8 cellular contexts compared by ENCODE assay signal in the genomic region with DNA sequence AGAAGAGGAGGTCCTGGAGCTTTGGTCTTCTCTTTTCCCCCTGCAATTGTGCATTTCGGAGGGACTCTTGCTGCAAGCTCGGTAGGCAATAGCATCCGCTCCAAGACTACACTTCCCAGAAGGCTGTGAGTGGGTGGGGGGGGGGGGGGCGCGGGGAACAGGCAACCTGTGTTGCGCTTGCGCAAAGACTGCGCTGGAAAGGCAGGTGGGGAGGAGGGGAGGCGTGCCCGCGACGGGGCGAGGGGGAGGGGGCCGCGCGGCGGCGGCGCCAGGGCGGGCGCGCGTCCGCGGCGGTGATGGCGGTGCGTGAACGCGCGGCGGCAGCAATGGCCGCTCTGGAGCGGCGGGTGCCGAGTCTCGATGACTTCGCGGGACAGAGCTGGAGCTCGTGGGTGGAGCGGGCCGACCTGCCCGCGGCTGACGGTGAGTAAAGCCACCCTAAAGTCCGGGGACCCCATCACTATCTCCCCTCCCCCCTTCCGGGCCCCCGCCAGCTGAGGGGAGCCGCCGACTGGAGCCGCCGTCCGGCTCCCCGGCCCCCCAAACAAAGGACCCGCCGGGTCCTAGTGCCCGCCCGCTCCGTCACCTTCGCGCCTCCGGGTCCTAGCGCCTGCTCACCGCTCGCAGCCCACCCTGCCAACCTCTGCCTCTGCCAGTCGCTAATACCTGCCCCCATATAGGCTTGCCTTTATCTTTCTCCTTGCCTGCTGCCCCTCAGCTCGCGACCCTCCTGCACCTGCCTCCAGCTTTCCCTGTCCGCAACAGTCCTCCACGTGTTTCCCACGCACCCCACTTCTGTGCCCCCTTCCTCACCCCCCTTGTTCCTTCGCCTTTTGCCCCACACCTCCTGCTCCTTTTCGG. TPM values are rescaled to one million over a fixed set of nuclear protein-coding genes. Genes with fewer than 3 reads are reported as not detected.
DNase-seq lines count a peak whose midpoint lies in the region; ATAC-seq and TF ChIP-seq lines count a peak whose summit lies in the region.

A gene with protein sequence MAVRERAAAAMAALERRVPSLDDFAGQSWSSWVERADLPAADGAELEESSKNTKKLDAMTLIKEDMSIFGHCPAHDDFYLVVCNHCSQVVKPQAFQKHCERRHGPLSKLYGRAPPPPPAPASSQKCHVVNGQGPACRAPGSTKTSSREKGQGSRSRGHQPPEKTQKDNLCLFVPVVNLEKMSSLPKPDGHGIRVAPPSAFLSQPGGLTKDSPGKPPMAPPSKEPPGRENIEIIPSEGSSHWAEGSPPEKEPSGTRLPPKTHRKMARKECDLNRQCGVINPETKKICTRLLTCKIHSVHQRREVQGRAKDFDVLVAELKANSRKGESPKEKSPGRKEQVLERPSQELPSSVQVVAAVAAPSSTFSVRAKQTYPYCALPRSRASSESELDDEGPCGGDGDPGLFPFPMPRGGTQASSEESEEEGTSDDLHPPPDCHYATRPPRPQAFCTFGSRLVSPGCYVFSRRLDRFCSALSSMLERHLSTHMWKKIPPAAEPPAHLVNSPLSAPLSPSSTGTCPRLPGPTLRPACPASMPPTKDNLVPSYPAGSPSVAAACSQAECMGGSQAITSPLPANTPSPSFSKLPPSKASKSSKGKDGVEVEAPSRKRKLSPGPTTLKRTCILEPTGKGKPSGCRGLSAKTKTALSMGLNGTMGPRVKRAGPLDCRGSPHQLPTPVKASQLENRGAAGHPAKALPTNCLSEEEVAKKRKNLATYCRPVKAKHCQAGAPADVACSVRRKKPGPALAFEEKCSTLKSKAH (plus strand): TSS at position 248 of the 861 bp plus-strand sequence. CDS start 49 bp downstream, at position 297.

- H3K4me3 Mint-ChIP-seq in dendritic cell treated with granulocyte-macrophage colony-stimulating factor and Interleukin-4, amounts not matched to agents 40 ng/mL and 50 ng/mL, for 4 days, result peak within 1 kb of the TSS; percentile 82

- H3K4me3 ChIP-seq in right lobe of liver, result peak within 1 kb of the TSS; percentile 82 to 88 (median 85)

- no peaks in the 10 kb centered on the region for H3K27me3 ChIP-seq in right lobe of liver

- H3K27ac Mint-ChIP-seq in dendritic cell treated with granulocyte-macrophage colony-stimulating factor and Interleukin-4, amounts not matched to agents 40 ng/mL and 50 ng/mL, for 4 days, result peak within 1 kb of the TSS; percentile 77

- H3K9me3 ChIP-seq in right lobe of liver, result no peaks in the 10 kb centered on the region

- ATAC-seq in GM19395 (IDR thresholded peaks at IDR 0.05; ENCODE audit: unreplicated experiment) (peak; percentile 84), HG03521 (IDR thresholded peaks at IDR 0.05; ENCODE audit: unreplicated experiment) (peak; percentile 78), right lobe of liver (peak; percentile 90 to 97 (median 91))

- H3K36me3 ChIP-seq in right lobe of liver, result no peaks in the 10 kb centered on the region

- peak; percentile 81 for TF ChIP-seq POLR2A in right lobe of liver (IDR thresholded peaks at IDR 0.05)

- intact Hi-C loops in dendritic cell treated with granulocyte-macrophage colony-stimulating factor and Interleukin-4, amounts not matched to agents 40 ng/mL and 50 ng/mL, for 4 days (cut with micrococcal nuclease), result loop anchor here (1.0 to 5.0 kb wide), 2 partner anchors 58 to 237 kb away; a partner anchor contains a TSS
- intact Hi-C loops in right lobe of liver (cut with DNase I), result no loop called here

- 2% methylated on average over 15 of the region's 73 CpGs for WGBS in right lobe of liver (ENCODE audit: insufficient coverage, low coverage, low lambda C conversion rate, missing lambda C conversion rate)

- peaks cover 15% of the 10 kb centered on the region for H3K36me3 Mint-ChIP-seq in dendritic cell treated with granulocyte-macrophage colony-stimulating factor and Interleukin-4, amounts not matched to agents 40 ng/mL and 50 ng/mL, for 4 days (ENCODE audit: low read depth)

- peaks cover 44% of the 10 kb centered on the region for H3K27me3 Mint-ChIP-seq in dendritic cell treated with granulocyte-macrophage colony-stimulating factor and Interleukin-4, amounts not matched to agents 40 ng/mL and 50 ng/mL, for 4 days

- no peak for TF ChIP-seq CTCF in C4-2B (conservative IDR thresholded peaks at IDR 0.05)
- TF ChIP-seq CTCF in right lobe of liver (IDR thresholded peaks at IDR 0.05), result no peak

- peaks cover 0 to 3% (median 0%) of the 10 kb centered on the region in 4 donors for H3K4me1 ChIP-seq in right lobe of liver

- H3K27ac ChIP-seq in C4-2B (peak within 1 kb of the TSS; percentile 86), right lobe of liver (peak within 1 kb of the TSS; percentile 91 to 93 (median 92))

- DNase-seq in NCI-H748 (lab: John Stamatoyannopoulos, UW; ENCODE audit: unreplicated experiment), result peak; percentile 92
- peak; percentile 87 to 90 for DNase-seq in activated CD4-positive, alpha-beta T cell treated with anti-CD3 and anti-CD28 coated beads, Interleukin-2, amount 50 U/mL, for 4 hours
- DNase-seq in right lobe of liver, result peak; percentile 93 to 94 (median 94)
- DNase-seq in stimulated activated CD4-positive, alpha-beta T cell treated with anti-CD3 and anti-CD28 coated beads, Interleukin-4, amount 100 ng/mL, for 24 hours, result peak; percentile 89

- H3K4me1 Mint-ChIP-seq in dendritic cell treated with granulocyte-macrophage colony-stimulating factor and Interleukin-4, amounts not matched to agents 40 ng/mL and 50 ng/mL, for 4 days (ENCODE audit: low read depth), result peaks cover 35% of the 10 kb centered on the region

- no peaks in the 10 kb centered on the region for H3K9me3 Mint-ChIP-seq in dendritic cell treated with granulocyte-macrophage colony-stimulating factor and Interleukin-4, amounts not matched to agents 40 ng/mL and 50 ng/mL, for 4 days

RNA-seq across cellular contexts. Expression of the gene that starts here (rescaled TPM):
- total RNA-seq in right lobe of liver, result 1 to 10 TPM; 1.5 to 6.1 (median 3.1) TPM

Comparison
In these comparisons a context has a peak if more than half of its experiments do, and no peak if none do; other contexts are left out.
1. Peak in every context shown above with its lines: DNase-seq, ATAC-seq, H3K4me3 ChIP-seq and H3K27ac ChIP-seq.